8 cellular contexts compared by ENCODE assay signal in the genomic region with DNA sequence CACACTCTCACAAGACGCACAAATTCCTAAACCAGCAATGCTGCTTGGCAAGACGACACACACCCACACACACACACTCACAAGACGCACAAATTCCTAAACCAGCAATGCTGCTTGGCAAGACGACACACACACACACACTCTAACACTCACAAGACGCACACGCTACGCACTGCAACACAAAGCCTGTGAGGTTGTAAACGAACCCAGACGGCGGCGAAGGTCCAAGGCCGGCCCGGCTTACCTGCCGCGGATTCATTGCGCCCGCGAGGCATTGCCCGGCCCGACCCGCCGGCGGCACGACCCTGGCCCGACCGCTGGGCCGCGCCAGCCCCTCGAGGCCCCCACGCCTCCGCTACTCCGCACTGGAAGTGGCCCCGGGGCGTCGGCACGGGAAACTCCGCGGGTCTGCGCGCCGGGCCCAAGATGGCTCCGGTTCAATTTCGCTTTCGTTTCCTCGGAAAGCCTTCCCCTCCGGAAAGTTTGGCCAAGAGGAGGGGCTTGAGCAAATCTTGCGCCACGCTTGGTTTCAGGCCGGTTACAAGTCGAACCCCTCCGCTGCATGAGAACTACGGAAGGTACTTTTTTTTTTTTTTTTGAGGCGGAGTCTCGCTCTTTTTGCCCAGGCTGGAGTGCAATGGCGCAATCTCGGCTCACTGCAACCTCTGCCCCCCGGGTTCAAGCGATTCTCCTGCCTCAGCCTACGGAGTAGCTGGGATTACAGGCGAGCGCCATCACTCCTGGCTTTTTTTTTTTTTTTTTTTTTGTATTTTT. TPM values are rescaled to one million over a fixed set of nuclear protein-coding genes. Genes with fewer than 3 reads are reported as not detected.
DNase-seq lines count a peak whose midpoint lies in the region; ATAC-seq and TF ChIP-seq lines count a peak whose summit lies in the region.

Gene ADAR, minus strand, starts transcription at position 439 of the 774 bp plus-strand sequence. Its CDS starts 180 bp downstream, at position 259.

- no peaks in the 10 kb centered on the region for H3K27me3 ChIP-seq in GM06990 (replicated peaks; ENCODE audit: control insufficient read depth, insufficient read depth, low read length)
- H3K27me3 ChIP-seq in heart right ventricle: no peaks in the 10 kb centered on the region
- H3K27me3 ChIP-seq in upper lobe of right lung: no peaks in the 10 kb centered on the region

- peaks cover 15% of the 10 kb centered on the region for H3K4me1 Mint-ChIP-seq in progenitor cell of endocrine pancreas (ENCODE audit: low read depth)

- H3K9me3 ChIP-seq in heart right ventricle (no peaks in the 10 kb centered on the region), upper lobe of right lung (no peaks in the 10 kb centered on the region)

- no peaks in the 10 kb centered on the region for H3K27me3 Mint-ChIP-seq in progenitor cell of endocrine pancreas

- TF ChIP-seq CTCF in GM06990 (IDR thresholded peaks at IDR 0.05; ENCODE audit: insufficient read depth, low read length, poor library complexity, severe bottlenecking): no peak
- TF ChIP-seq CTCF in heart right ventricle (IDR thresholded peaks at IDR 0.05): no peak
- TF ChIP-seq CTCF in progenitor cell of endocrine pancreas (IDR thresholded peaks at IDR 0.05; ENCODE audit: unreplicated experiment): no peak
- TF ChIP-seq CTCF in upper lobe of right lung (IDR thresholded peaks at IDR 0.05): no peak

- intact Hi-C loops in heart right ventricle (cut with DNase I) (loop anchor here in 3 of 10 donors (2.0 to 5.0 kb wide), 3 partner anchors 41 to 51 kb away; partner anchors contain the start of genes UBE2Q1 (in 2 of the 3) and CHRNB2 (in 1 of the 3)), upper lobe of right lung (cut with DNase I) (no loop called here)

- H3K4me3 ChIP-seq in GM06990 (replicated peaks; ENCODE audit: low read depth, low read length): peak within 1 kb of the TSS; percentile 88
- H3K4me3 ChIP-seq in heart right ventricle: peak within 1 kb of the TSS; percentile 66 to 99 (median 90)
- peak within 1 kb of the TSS; percentile 94 for H3K4me3 ChIP-seq in upper lobe of right lung

- DNase-seq in GM06990 (ENCODE audit: extremely low read depth, insufficient read length): peak; percentile 88
- peak; percentile 49 for DNase-seq in NCI-H1092 treated with DMSO at 0.1 percent for 48 hours (lab: John Stamatoyannopoulos, UW)
- DNase-seq in T-helper 1 cell: peak; percentile 82 to 96 (median 89)
- peak; percentile 86 to 95 for DNase-seq in heart right ventricle
- DNase-seq in progenitor cell of endocrine pancreas (ENCODE audit: low spot score, unreplicated experiment): peak; percentile 54
- DNase-seq in upper lobe of right lung: peak; percentile 93

- peak within 1 kb of the TSS; percentile 94 for H3K27ac ChIP-seq in adipose tissue (ENCODE audit: low read depth, low read length)
- H3K27ac ChIP-seq in heart right ventricle: peak within 1 kb of the TSS; percentile 87 to 99 (median 98)
- H3K27ac ChIP-seq in upper lobe of right lung: peak within 1 kb of the TSS; percentile 98

- H3K4me1 ChIP-seq in heart right ventricle: peaks cover 4 to 80% (median 59%) of the 10 kb centered on the region in 9 donors
- H3K4me1 ChIP-seq in upper lobe of right lung: peaks cover 47% of the 10 kb centered on the region

- ATAC-seq in HG02588 (IDR thresholded peaks at IDR 0.05; ENCODE audit: unreplicated experiment): peak; percentile 72
- ATAC-seq in heart right ventricle: peak; percentile 83 to 95 (median 94)
- peak; percentile 94 for ATAC-seq in upper lobe of right lung

- 0 to 1% (median 0%) methylated on average over 60 to 61 of the region's 61 CpGs for WGBS in adipose tissue, 3 donors
- 0 to 1% methylated on average over 61 of the region's 61 CpGs for WGBS in heart right ventricle, 2 donors

- H3K36me3 ChIP-seq in GM06990 (ENCODE audit: control insufficient read depth, insufficient read depth, low read length): peaks cover 10% of the 10 kb centered on the region
- H3K36me3 ChIP-seq in heart right ventricle: peaks cover 0 to 27% (median 0%) of the 10 kb centered on the region in 9 donors
- H3K36me3 ChIP-seq in upper lobe of right lung: peaks cover 2% of the 10 kb centered on the region

- H3K27ac Mint-ChIP-seq in progenitor cell of endocrine pancreas: peak within 1 kb of the TSS; percentile 96

- peak within 1 kb of the TSS; percentile 84 for H3K4me3 Mint-ChIP-seq in progenitor cell of endocrine pancreas (ENCODE audit: low read depth)

- no peaks in the 10 kb centered on the region for H3K9me3 Mint-ChIP-seq in progenitor cell of endocrine pancreas (ENCODE audit: low read depth)

- H3K36me3 Mint-ChIP-seq in progenitor cell of endocrine pancreas (ENCODE audit: insufficient read depth): no peaks in the 10 kb centered on the region

RNA-seq across cellular contexts. Expression of gene ADAR, which starts in this region (rescaled TPM):
- polyA plus RNA-seq in adipose tissue: 10 to 100 TPM; 24.2 to 39.6 (median 39.4) TPM
- 100 to 1,000 TPM in 1 of 10 donors, 10 to 100 TPM in 9; 45.3 to 103 (median 55.3) TPM for total RNA-seq in heart right ventricle
- 10 to 100 TPM; 15.4 to 19.4 TPM for polyA plus RNA-seq in heart right ventricle
- 168 and 179 TPM in 2 replicates for total RNA-seq in progenitor cell of endocrine pancreas
- total RNA-seq in upper lobe of right lung: 205 TPM

Comparison
In these comparisons a context has a peak if more than half of its experiments do, and no peak if none do; other contexts are left out.
1. Peak in every context shown above with its lines: DNase-seq, ATAC-seq, H3K4me3 ChIP-seq and H3K27ac ChIP-seq.